In the genomic region with DNA sequence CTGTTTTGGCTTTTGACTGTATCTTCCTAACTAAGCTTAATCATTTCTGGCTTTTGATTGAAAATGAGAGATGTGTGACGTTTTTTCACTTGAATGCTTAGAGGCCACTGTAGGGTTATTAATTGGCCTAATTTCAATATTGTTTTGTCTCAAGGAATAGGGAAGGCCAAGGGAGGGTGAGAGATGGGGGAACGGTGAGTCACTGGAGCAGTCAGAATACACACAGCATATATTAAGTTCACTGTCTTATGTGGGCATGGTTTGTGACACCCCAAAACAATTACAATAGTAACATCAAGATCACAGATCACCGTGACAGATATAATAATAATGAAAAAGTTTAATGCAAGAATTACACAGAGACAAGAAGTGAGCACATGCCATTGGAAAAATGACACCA, we compare ENCODE assay signal across 28 cellular contexts. TPM values are rescaled to one million over a fixed set of nuclear protein-coding genes. Genes with fewer than 3 reads are reported as not detected.
"Had no signal": no experiment of that assay in that cellular context is flagged by ENCODE, and none has a peak within 500 bp of the region (broad histone marks: within the 10 kb centered on the region; RNA-seq: fewer than 3 reads in every experiment).

No MANE protein-coding gene starts in this region.

- H3K27me3 ChIP-seq: adrenal gland, breast epithelium, SJSA1 had no signal

- H3K4me3 ChIP-seq: adrenal gland, breast epithelium, coronary artery, K562, SJSA1 had no signal

- H3K4me3 Mint-ChIP-seq: activated B cell treated with CpG ODN at 0.5 μM for 24 hours; activated naive CD8-positive, alpha-beta T cell; T-helper 17 cell had no signal

- H3K36me3 ChIP-seq: adrenal gland, breast epithelium had no signal

- H3K4me1 ChIP-seq: adrenal gland, breast epithelium, SJSA1 had no signal

- H3K4me1 Mint-ChIP-seq: activated B cell treated with CpG ODN at 0.5 μM for 24 hours, T-helper 17 cell had no signal

- H3K27me3 Mint-ChIP-seq: activated B cell treated with CpG ODN at 0.5 μM for 24 hours; activated naive CD8-positive, alpha-beta T cell; T-helper 17 cell had no signal

- H3K27ac ChIP-seq: adrenal gland, breast epithelium, coronary artery, SJSA1 had no signal

- DNase-seq: activated B cell treated with CpG ODN at 0.5 μM for 24 hours; activated CD4-positive, alpha-beta T cell treated with anti-CD3 and anti-CD28 coated beads for 4 hours; activated CD4-positive, alpha-beta T cell treated with anti-CD3 and anti-CD28 coated beads, Interleukin-2, amount 50 U/mL, for 4 hours; activated CD8-positive, alpha-beta memory T cell treated with anti-CD3 and anti-CD28 coated beads, Interleukin-2, amount 50 U/mL, for 4 hours; activated effector memory CD4-positive, alpha-beta T cell treated with Interleukin-2 at 50 U/mL for 16 hours; activated naive CD4-positive, alpha-beta T cell; adrenal gland; anterior cingulate cortex; caudate nucleus; Karpas-422; MM.1S; NCI-H1105; NCI-H1436; NCI-H1694 treated with DMSO at 0.1 percent for 48 hours; NCI-H2029 treated with DMSO at 0.1 percent for 48 hours; NCI-H510A treated with DMSO at 0.1 percent for 48 hours; NCI-H69; PC-3; SHP77; T-helper 17 cell; T-helper 9 cell had no signal

- H3K9me3 ChIP-seq: adrenal gland, SJSA1 had no signal

- FAIRE-seq: K562, RCC 7860, TTC549 had no signal

- H3K27ac Mint-ChIP-seq: activated B cell treated with CpG ODN at 0.5 μM for 24 hours; activated naive CD8-positive, alpha-beta T cell; T-helper 17 cell had no signal

RNA-seq across cellular contexts. Expression of a gene that starts 27.3 kb away (rescaled TPM):
- total RNA-seq: T-helper 17 cell had no signal
